13 cellular contexts compared by ENCODE assay signal in genomic region chr6:13848553-13849150, GRCh38. TPM values are rescaled to one million over a fixed set of nuclear protein-coding genes. Genes with fewer than 3 reads are reported as not detected.
DNase-seq lines count a peak whose midpoint lies in the region; TF ChIP-seq lines count a peak whose summit lies in the region.
"Had no signal": no experiment of that assay in that cellular context is flagged by ENCODE, and none has a peak within 500 bp of the region (broad histone marks: within the 10 kb centered on the region; RNA-seq: fewer than 3 reads in every experiment).

No MANE protein-coding gene starts in this region.

- H3K9me3 Mint-ChIP-seq in dendritic cell treated with granulocyte-macrophage colony-stimulating factor and Interleukin-4, amounts not matched to agents 40 ng/mL and 50 ng/mL, for 4 days = peaks cover 12% of the 10 kb centered on the region
- H3K9me3 Mint-ChIP-seq in activated CD4-positive, alpha-beta memory T cell treated with anti-CD3 and anti-CD28 coated beads, Interleukin-2, amount 10 ng/mL, durations not matched to agents 7 days and 5 days = no peaks in the 10 kb centered on the region
- H3K9me3 Mint-ChIP-seq: CD8-positive, alpha-beta memory T cell had no signal

- CTCF ChIA-PET in activated CD4-positive, alpha-beta memory T cell treated with anti-CD3 and anti-CD28 coated beads, Interleukin-2, amount 10 ng/mL, durations not matched to agents 7 days and 5 days (lab: Charles Lee) = no interaction called here

- intact Hi-C loops in dendritic cell treated with granulocyte-macrophage colony-stimulating factor and Interleukin-4, amounts not matched to agents 40 ng/mL and 50 ng/mL, for 4 days (cut with micrococcal nuclease) = no loop called here
- intact Hi-C loops in prostate gland (cut with DNase I) (no loop called here), colonic mucosa (cut with DNase I) (no loop called here)

- TF ChIP-seq CTCF in prostate gland (IDR thresholded peaks at IDR 0.05) = no peak
- TF ChIP-seq CTCF in colonic mucosa (IDR thresholded peaks at IDR 0.05) = no peak

- no peaks in the 10 kb centered on the region for H3K36me3 ChIP-seq in prostate gland
- H3K36me3 ChIP-seq in colonic mucosa = no peaks in the 10 kb centered on the region

- 41% methylated on average over 5 of the region's 5 CpGs for WGBS in prostate gland

- H3K4me3 ChIP-seq in prostate gland = no peak overlapping the region
- no peak overlapping the region for H3K4me3 ChIP-seq in colonic mucosa

- H3K9me3 ChIP-seq in prostate gland (no peaks in the 10 kb centered on the region), colonic mucosa (no peaks in the 10 kb centered on the region)

- POLR2A ChIA-PET in activated CD4-positive, alpha-beta memory T cell treated with anti-CD3 and anti-CD28 coated beads, Interleukin-2, amount 10 ng/mL, durations not matched to agents 7 days and 5 days (lab: Charles Lee) = no interaction called here

- H3K27ac Mint-ChIP-seq in dendritic cell treated with granulocyte-macrophage colony-stimulating factor and Interleukin-4, amounts not matched to agents 40 ng/mL and 50 ng/mL, for 4 days = peak overlapping the region; percentile 91
- no peak overlapping the region for H3K27ac Mint-ChIP-seq in activated CD4-positive, alpha-beta memory T cell treated with anti-CD3 and anti-CD28 coated beads, Interleukin-2, amount 10 ng/mL, durations not matched to agents 7 days and 5 days
- H3K27ac Mint-ChIP-seq: CD8-positive, alpha-beta memory T cell had no signal

- H3K36me3 Mint-ChIP-seq in dendritic cell treated with granulocyte-macrophage colony-stimulating factor and Interleukin-4, amounts not matched to agents 40 ng/mL and 50 ng/mL, for 4 days (ENCODE audit: low read depth) = peaks cover 8% of the 10 kb centered on the region
- no peaks in the 10 kb centered on the region for H3K36me3 Mint-ChIP-seq in activated CD4-positive, alpha-beta memory T cell treated with anti-CD3 and anti-CD28 coated beads, Interleukin-2, amount 10 ng/mL, durations not matched to agents 7 days and 5 days (ENCODE audit: low read depth)
- H3K36me3 Mint-ChIP-seq: CD8-positive, alpha-beta memory T cell had no signal

- H3K9ac ChIP-seq in colonic mucosa (ENCODE audit: low read depth in 2 of 2, low read length in 2 of 2) = peak overlapping the region in 1 of 2 donors; percentile 9

- H3K27me3 ChIP-seq in prostate gland (replicated peaks; ENCODE audit: insufficient read depth) (no peaks in the 10 kb centered on the region), colonic mucosa (no peaks in the 10 kb centered on the region)

- DNase-seq in DMS 273 (lab: John Stamatoyannopoulos, UW; ENCODE audit: unreplicated experiment) = peak; percentile 28
- DNase-seq in DMS 273 treated with DMSO at 0.1 percent for 48 hours (lab: John Stamatoyannopoulos, UW) = no peak
- peak; percentile 14 for DNase-seq in NCI-H2196 treated with DMSO at 0.1 percent for 48 hours (lab: John Stamatoyannopoulos, UW; ENCODE audit: unreplicated experiment)
- DNase-seq in prostate gland (ENCODE audit: low spot score) = peak; percentile 25
- no peak for DNase-seq in activated CD4-positive, alpha-beta memory T cell treated with anti-CD3 and anti-CD28 coated beads, Interleukin-2, amount 10 ng/mL, durations not matched to agents 7 days and 5 days
- DNase-seq in colonic mucosa = no peak
- no peak for DNase-seq in NCI-H524 treated with DMSO at 0.1 percent for 48 hours (lab: John Stamatoyannopoulos, UW)
- DNase-seq: activated naive CD4-positive, alpha-beta T cell treated with anti-CD3 and anti-CD28 coated beads, Interleukin-2, amount 50 U/mL, for 16 hours; CD8-positive, alpha-beta memory T cell; NCI-H1436 treated with DMSO at 0.1 percent for 48 hours; stimulated activated naive CD4-positive, alpha-beta T cell had no signal

- H3K27me3 Mint-ChIP-seq in dendritic cell treated with granulocyte-macrophage colony-stimulating factor and Interleukin-4, amounts not matched to agents 40 ng/mL and 50 ng/mL, for 4 days = peaks cover 10% of the 10 kb centered on the region
- peaks cover 16% of the 10 kb centered on the region for H3K27me3 Mint-ChIP-seq in activated CD4-positive, alpha-beta memory T cell treated with anti-CD3 and anti-CD28 coated beads, Interleukin-2, amount 10 ng/mL, durations not matched to agents 7 days and 5 days

- peaks cover 46% of the 10 kb centered on the region for H3K4me1 Mint-ChIP-seq in dendritic cell treated with granulocyte-macrophage colony-stimulating factor and Interleukin-4, amounts not matched to agents 40 ng/mL and 50 ng/mL, for 4 days (ENCODE audit: low read depth)
- H3K4me1 Mint-ChIP-seq in activated CD4-positive, alpha-beta memory T cell treated with anti-CD3 and anti-CD28 coated beads, Interleukin-2, amount 10 ng/mL, durations not matched to agents 7 days and 5 days = no peaks in the 10 kb centered on the region
- H3K4me1 Mint-ChIP-seq: CD8-positive, alpha-beta memory T cell had no signal

- peak overlapping the region; percentile 71 for H3K4me3 Mint-ChIP-seq in dendritic cell treated with granulocyte-macrophage colony-stimulating factor and Interleukin-4, amounts not matched to agents 40 ng/mL and 50 ng/mL, for 4 days
- H3K4me3 Mint-ChIP-seq in activated CD4-positive, alpha-beta memory T cell treated with anti-CD3 and anti-CD28 coated beads, Interleukin-2, amount 10 ng/mL, durations not matched to agents 7 days and 5 days = no peak overlapping the region
- H3K4me3 Mint-ChIP-seq: CD8-positive, alpha-beta memory T cell had no signal

- H3K4me1 ChIP-seq in prostate gland (replicated peaks) (no peaks in the 10 kb centered on the region), colonic mucosa (no peaks in the 10 kb centered on the region)

- no peak overlapping the region for H3K27ac ChIP-seq in prostate gland
- no peak overlapping the region for H3K27ac ChIP-seq in colonic mucosa
- H3K27ac ChIP-seq: 22Rv1 had no signal

- no peak for TF ChIP-seq POLR2A in prostate gland (IDR thresholded peaks at IDR 0.05)

RNA-seq across cellular contexts. Expression of gene MCUR1, which starts 34.3 kb away (rescaled TPM):
- 10 to 100 TPM; 13.7 to 16.8 TPM for total RNA-seq in prostate gland
- 10 to 100 TPM; 23.1 to 23.4 TPM for total RNA-seq in activated CD4-positive, alpha-beta memory T cell treated with anti-CD3 and anti-CD28 coated beads, Interleukin-2, amount 10 ng/mL, durations not matched to agents 7 days and 5 days
- 10 to 100 TPM; 32.1 to 32.9 TPM for total RNA-seq in colonic mucosa

Comparison
In these comparisons a context has a peak if more than half of its experiments do, and no peak if none do; other contexts are left out.
1. DNase-seq: peak in DMS 273 (single experiment), NCI-H2196 treated with DMSO at 0.1 percent for 48 hours (single experiment) and prostate gland (single experiment); none in DMS 273 treated with DMSO at 0.1 percent for 48 hours (single experiment), activated CD4-positive, alpha-beta memory T cell treated with anti-CD3 and anti-CD28 coated beads, Interleukin-2, amount 10 ng/mL, durations not matched to agents 7 days and 5 days (single experiment), colonic mucosa (single experiment) and NCI-H524 treated with DMSO at 0.1 percent for 48 hours (single experiment).